Comparison of ENCODE assay signal across 24 cellular contexts in the genomic region with DNA sequence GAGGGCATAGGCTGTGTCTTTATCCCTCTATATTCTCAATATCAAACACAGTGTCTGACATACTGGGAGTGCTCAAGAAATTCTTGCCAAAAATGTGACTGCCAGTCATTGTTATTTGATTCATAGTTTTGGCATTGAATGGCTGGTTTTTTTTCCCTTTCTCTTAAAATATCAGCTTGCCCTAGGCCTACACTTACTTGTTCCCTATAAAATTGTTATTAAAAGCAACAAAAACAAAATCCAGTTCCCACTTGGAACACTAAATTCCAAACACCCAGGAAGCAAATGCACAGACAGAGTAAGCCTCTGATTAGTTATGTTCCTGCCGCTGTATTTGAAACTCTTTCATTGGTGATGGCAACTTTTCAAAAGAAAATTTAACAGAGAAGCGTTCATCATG.
"Had no signal": no experiment of that assay in that cellular context is flagged by ENCODE, and none has a peak within 500 bp of the region (broad histone marks: within the 10 kb centered on the region; RNA-seq: fewer than 3 reads in every experiment).

No MANE protein-coding gene starts in this region.

- ATAC-seq: mucosa of descending colon; naive thymus-derived CD4-positive, alpha-beta T cell; natural killer cell treated with Interleukin-12 subunit alpha and Interleukin-12 subunit beta and Interleukin-15 and Interleukin-18, amount 100 ng/mL, for 72 hours; right cardiac atrium; sciatic nerve; stimulated activated effector memory CD8-positive, alpha-beta T cell treated with anti-CD3 and anti-CD28 coated beads, Interleukin-12 subunit alpha, Interleukin-12 subunit beta, amount 100 ng/mL, for 72 hours; upper lobe of right lung had no signal

- H3K4me3 Mint-ChIP-seq: naive thymus-derived CD4-positive, alpha-beta T cell; natural killer cell treated with Interleukin-12 subunit alpha and Interleukin-12 subunit beta and Interleukin-15 and Interleukin-18, amount 100 ng/mL, for 72 hours; stimulated activated effector memory CD8-positive, alpha-beta T cell treated with anti-CD3 and anti-CD28 coated beads, Interleukin-12 subunit alpha, Interleukin-12 subunit beta, amount 100 ng/mL, for 72 hours; stimulated activated naive CD8-positive, alpha-beta T cell treated with anti-CD3 and anti-CD28 coated beads, Interleukin-15, Interleukin-2, amounts not matched to agents 100 ng/mL and 50 ng/mL, for 24 hours had no signal

- H3K36me3 Mint-ChIP-seq: naive thymus-derived CD4-positive, alpha-beta T cell; natural killer cell treated with Interleukin-12 subunit alpha and Interleukin-12 subunit beta and Interleukin-15 and Interleukin-18, amount 100 ng/mL, for 72 hours; stimulated activated effector memory CD8-positive, alpha-beta T cell treated with anti-CD3 and anti-CD28 coated beads, Interleukin-12 subunit alpha, Interleukin-12 subunit beta, amount 100 ng/mL, for 72 hours had no signal

- H3K9me3 Mint-ChIP-seq: naive thymus-derived CD4-positive, alpha-beta T cell; natural killer cell treated with Interleukin-12 subunit alpha and Interleukin-12 subunit beta and Interleukin-15 and Interleukin-18, amount 100 ng/mL, for 72 hours; stimulated activated effector memory CD8-positive, alpha-beta T cell treated with anti-CD3 and anti-CD28 coated beads, Interleukin-12 subunit alpha, Interleukin-12 subunit beta, amount 100 ng/mL, for 72 hours; stimulated activated naive CD8-positive, alpha-beta T cell treated with anti-CD3 and anti-CD28 coated beads, Interleukin-15, Interleukin-2, amounts not matched to agents 100 ng/mL and 50 ng/mL, for 24 hours had no signal

- H3K27me3 ChIP-seq: ovary, suprapubic skin, tibial artery, upper lobe of right lung had no signal

- DNase-seq: hypothalamus; islet precursor cell; left ventricle myocardium inferior; midbrain; mucosa of descending colon; naive thymus-derived CD4-positive, alpha-beta T cell; ovary; retina; right cardiac atrium; small intestine; spleen; stimulated activated CD4-positive, alpha-beta T cell treated with anti-CD3 and anti-CD28 coated beads, Interleukin-4, amount 100 ng/mL, for 24 hours; stimulated activated naive CD4-positive, alpha-beta T cell; tibial artery; trophoblast cell; upper lobe of right lung had no signal

- H3K4me1 Mint-ChIP-seq: naive thymus-derived CD4-positive, alpha-beta T cell; stimulated activated effector memory CD8-positive, alpha-beta T cell treated with anti-CD3 and anti-CD28 coated beads, Interleukin-12 subunit alpha, Interleukin-12 subunit beta, amount 100 ng/mL, for 72 hours had no signal

- H3K4me1 ChIP-seq: left ventricle myocardium inferior, spleen, suprapubic skin, upper lobe of right lung had no signal

- H3K36me3 ChIP-seq: left ventricle myocardium inferior, ovary, spleen, suprapubic skin, thoracic aorta, tibial artery, upper lobe of right lung had no signal

- H3K27ac ChIP-seq: left ventricle myocardium inferior, ovary, spleen, suprapubic skin, thoracic aorta, tibial artery, upper lobe of right lung had no signal

- H3K9me3 ChIP-seq: left ventricle myocardium inferior, mucosa of descending colon, ovary, spleen, suprapubic skin, thoracic aorta, tibial artery, upper lobe of right lung had no signal

- H3K4me3 ChIP-seq: left ventricle myocardium inferior, lung, mucosa of descending colon, ovary, spleen, suprapubic skin, thoracic aorta, tibial artery, upper lobe of right lung had no signal

- H3K27ac Mint-ChIP-seq: naive thymus-derived CD4-positive, alpha-beta T cell; natural killer cell treated with Interleukin-12 subunit alpha and Interleukin-12 subunit beta and Interleukin-15 and Interleukin-18, amount 100 ng/mL, for 72 hours; progenitor cell of endocrine pancreas; stimulated activated effector memory CD8-positive, alpha-beta T cell treated with anti-CD3 and anti-CD28 coated beads, Interleukin-12 subunit alpha, Interleukin-12 subunit beta, amount 100 ng/mL, for 72 hours; stimulated activated naive CD8-positive, alpha-beta T cell treated with anti-CD3 and anti-CD28 coated beads, Interleukin-15, Interleukin-2, amounts not matched to agents 100 ng/mL and 50 ng/mL, for 24 hours had no signal
